In genomic region chr15:48385031-48385430, GRCh38 we compare ENCODE assay signal across 22 cellular contexts. TPM values are rescaled to one million over a fixed set of nuclear protein-coding genes. Genes with fewer than 3 reads are reported as not detected.
DNase-seq lines count a peak whose midpoint lies in the region; TF ChIP-seq lines count a peak whose summit lies in the region.
"Had no signal": no experiment of that assay in that cellular context is flagged by ENCODE, and none has a peak within 500 bp of the region (broad histone marks: within the 10 kb centered on the region; RNA-seq: fewer than 3 reads in every experiment).

No MANE protein-coding gene starts in this region.

- no peak for TF ChIP-seq EP300 in suprapubic skin (IDR thresholded peaks at IDR 0.05)

- no peaks in the 10 kb centered on the region for H3K79me2 ChIP-seq in GM23248 (ENCODE audit: insufficient read depth)
- H3K79me2 ChIP-seq: hepatocyte had no signal

- H3K4me1 ChIP-seq in GM23248 (ENCODE audit: insufficient read depth) (peaks cover 61% of the 10 kb centered on the region), suprapubic skin (peaks cover 26% of the 10 kb centered on the region)
- H3K4me1 ChIP-seq: HAP-1, spleen had no signal

- no peaks in the 10 kb centered on the region for H3K27me3 ChIP-seq in GM23248 (replicated peaks; ENCODE audit: insufficient read depth)
- H3K27me3 ChIP-seq in suprapubic skin = no peaks in the 10 kb centered on the region
- H3K27me3 ChIP-seq: hepatocyte, spleen, transverse colon had no signal

- in situ Hi-C loops in GM23248 (cut with MboI) = no loop called here

- peak overlapping the region; percentile 77 for H3K4me2 ChIP-seq in GM23248 (ENCODE audit: unreplicated experiment)
- H3K4me2 ChIP-seq: hepatocyte, KMS-11 had no signal

- no peak for TF ChIP-seq POLR2A in suprapubic skin (IDR thresholded peaks at IDR 0.05)

- H3K36me3 ChIP-seq in GM23248 (ENCODE audit: low read depth) (no peaks in the 10 kb centered on the region), suprapubic skin (no peaks in the 10 kb centered on the region)
- H3K36me3 ChIP-seq: HAP-1, spleen, transverse colon had no signal

- no peak for TF ChIP-seq CTCF in fibroblast of the aortic adventitia (IDR thresholded peaks at IDR 0.05; ENCODE audit: insufficient read depth, low read length)
- no peak for TF ChIP-seq CTCF in suprapubic skin (IDR thresholded peaks at IDR 0.05)

- no peak overlapping the region for H2AFZ ChIP-seq in GM23248
- H2AFZ ChIP-seq: hepatocyte had no signal

- 1 to 3% methylated on average over 3 of the region's 3 CpGs for WGBS in GM23248 (ENCODE audit: low coverage in 1 of 2, low lambda C conversion rate in 2 of 2, missing lambda C conversion rate in 2 of 2), 2 experiments
- WGBS in suprapubic skin = 22% methylated on average over 3 of the region's 3 CpGs

- H3K9me2 ChIP-seq in GM23248 (ENCODE audit: insufficient read depth) = no peaks in the 10 kb centered on the region; the same call in 1 of the 2 replicates

- peak overlapping the region; percentile 99 for H3K27ac ChIP-seq in GM23248
- peak overlapping the region; percentile 73 for H3K27ac ChIP-seq in suprapubic skin
- H3K27ac ChIP-seq: hepatocyte, KMS-11, spleen, transverse colon had no signal

- peak overlapping the region; percentile 90 for H3K9ac ChIP-seq in GM23248
- H3K9ac ChIP-seq: KMS-11 had no signal

- no peaks in the 10 kb centered on the region for H4K20me1 ChIP-seq in GM23248 (ENCODE audit: insufficient read depth)

- H3F3A ChIP-seq in GM23248 (ENCODE audit: insufficient read depth) = peaks cover 67% of the 10 kb centered on the region

- DNase-seq in GM23248 (peak; percentile 76), astrocyte of the hippocampus (ENCODE audit: low read depth, low spot score) (peak; percentile 44), fibroblast of the aortic adventitia (ENCODE audit: low read depth) (peak; percentile 70), suprapubic skin (ENCODE audit: low spot score in 2 of 2) (no peak), NCI-H774 (lab: John Stamatoyannopoulos, UW) (no peak), RKO (ENCODE audit: low spot score) (no peak), NCI-H2171 (lab: John Stamatoyannopoulos, UW) (no peak)
- DNase-seq: activated CD4-positive, alpha-beta memory T cell treated with anti-CD3 and anti-CD28 coated beads for 36 hours; activated CD4-positive, CD25-positive, alpha-beta regulatory T cell; activated effector memory CD4-positive, alpha-beta T cell treated with anti-CD3 and anti-CD28 coated beads, Interleukin-2, amount 50 U/mL, for 16 hours; activated T-cell treated with anti-CD3 and anti-CD28 coated beads for 4 hours; C1 segment of cervical spinal cord; Calu3; cortex of kidney; NCI-H187; spleen; stimulated activated CD4-positive, alpha-beta T cell treated with anti-CD3 and anti-CD28 coated beads, Interleukin-4, amount 100 ng/mL, for 4 hours; transverse colon had no signal

- H3K4me3 ChIP-seq in GM23248 (peak overlapping the region; percentile 5), fibroblast of the aortic adventitia (ENCODE audit: low read depth, low read length) (no peak overlapping the region), suprapubic skin (no peak overlapping the region)
- H3K4me3 ChIP-seq: HAP-1, hepatocyte, lung, spleen, transverse colon had no signal

- H3K9me3 ChIP-seq in GM23248 (ENCODE audit: low read depth) (no peaks in the 10 kb centered on the region), suprapubic skin (no peaks in the 10 kb centered on the region)
- H3K9me3 ChIP-seq: HAP-1, spleen, transverse colon had no signal

RNA-seq across cellular contexts. Expression of gene DUT, which starts 53.8 kb away (rescaled TPM):
- total RNA-seq in GM23248 (2014; rRNA removed; shearing (Covaris generic)) = 78.0 and 80.6 TPM in 2 replicates
- polyA plus RNA-seq in GM23248 (2016; fragmentation: Nextera tagmentation; extraction: Ambion mirVana) = 149 and 156 TPM in 2 replicates
- 70.4 and 72.0 TPM in 2 replicates for total RNA-seq in fibroblast of the aortic adventitia (ENCODE audit: low replicate concordance)
- total RNA-seq in suprapubic skin = 10 to 100 TPM; 49.3 to 69.4 (median 64.2) TPM

Comparison
In these comparisons a context has a peak if more than half of its experiments do, and no peak if none do; other contexts are left out.
1. DNase-seq: peak in GM23248 (single experiment), astrocyte of the hippocampus (single experiment) and fibroblast of the aortic adventitia (single experiment); none in suprapubic skin (0 of 2), NCI-H774 (single experiment), RKO (single experiment) and NCI-H2171 (single experiment).